17 cellular contexts compared by ENCODE assay signal in genomic region chr7:805261-805660, GRCh38. TPM values are rescaled to one million over a fixed set of nuclear protein-coding genes. Genes with fewer than 3 reads are reported as not detected.
A peak's percentile ranks its signal among the peaks of the same experiment; 100 is the strongest.
DNase-seq lines count a peak whose midpoint lies in the region; ATAC-seq and TF ChIP-seq lines count a peak whose summit lies in the region.
"Had no signal": no experiment of that assay in that cellular context is flagged by ENCODE, and none has a peak within 500 bp of the region (broad histone marks: within the 10 kb centered on the region; RNA-seq: fewer than 3 reads in every experiment).

No MANE protein-coding gene starts in this region.

- DNase-seq in Right ventricle myocardium superior (no peak), cardiac septum (ENCODE audit: low spot score) (no peak), hepatocyte (ENCODE audit: low spot score) (peak; percentile 39), renal cortical epithelial cell (ENCODE audit: low read depth) (peak; percentile 33), ureter (ENCODE audit: low spot score) (no peak), WTC11 (ENCODE audit: low spot score) (no peak)
- no peak for DNase-seq in activated CD8-positive, alpha-beta T cell treated with anti-CD3 and anti-CD28 coated beads for 36 hours
- DNase-seq: activated naive CD4-positive, alpha-beta T cell treated with anti-CD3 and anti-CD28 coated beads, Interleukin-2, amount 10 ng/mL, durations not matched to agents 7 days and 5 days; CD4-positive, alpha-beta T cell; endodermal cell; NCI-H1694; NCI-H446 treated with DMSO at 0.1 percent for 48 hours; PC-3 had no signal

- no peak overlapping the region for H3K27ac Mint-ChIP-seq in activated CD8-positive, alpha-beta T cell treated with anti-CD3 and anti-CD28 coated beads for 36 hours
- no peak overlapping the region for H3K27ac Mint-ChIP-seq in WTC11
- H3K27ac Mint-ChIP-seq: activated naive CD4-positive, alpha-beta T cell treated with anti-CD3 and anti-CD28 coated beads, Interleukin-2, amount 10 ng/mL, durations not matched to agents 7 days and 5 days; CD4-positive, alpha-beta T cell; endodermal cell had no signal

- H3K27ac ChIP-seq in hepatocyte = no peak overlapping the region
- H3K27ac ChIP-seq: VCaP had no signal

- no peaks in the 10 kb centered on the region for H3K9me3 ChIP-seq in hepatocyte (ENCODE audit: low read depth)

- no peaks in the 10 kb centered on the region for H3K27me3 Mint-ChIP-seq in activated CD8-positive, alpha-beta T cell treated with anti-CD3 and anti-CD28 coated beads for 36 hours
- no peaks in the 10 kb centered on the region; the same call in 1 of the 2 replicates for H3K27me3 Mint-ChIP-seq in WTC11 (ENCODE audit: low read depth)
- H3K27me3 Mint-ChIP-seq: CD4-positive, alpha-beta T cell had no signal

- H3K36me3 ChIP-seq in hepatocyte (replicated peaks; ENCODE audit: insufficient read depth, low read depth) = no peaks in the 10 kb centered on the region

- no peaks in the 10 kb centered on the region for H3K4me1 ChIP-seq in hepatocyte (ENCODE audit: insufficient read depth)

- H3K9me2 ChIP-seq in hepatocyte (replicated peaks; ENCODE audit: insufficient read depth) = no peaks in the 10 kb centered on the region

- no peaks in the 10 kb centered on the region for H3K9me3 Mint-ChIP-seq in activated CD8-positive, alpha-beta T cell treated with anti-CD3 and anti-CD28 coated beads for 36 hours
- H3K9me3 Mint-ChIP-seq in WTC11 = peaks cover 24% of the 10 kb centered on the region
- H3K9me3 Mint-ChIP-seq: activated naive CD4-positive, alpha-beta T cell treated with anti-CD3 and anti-CD28 coated beads, Interleukin-2, amount 10 ng/mL, durations not matched to agents 7 days and 5 days; CD4-positive, alpha-beta T cell had no signal

- WGBS in hepatocyte (ENCODE audit: low lambda C conversion rate, missing lambda C conversion rate) = 81% methylated on average over 18 of the region's 18 CpGs

- H3K4me3 Mint-ChIP-seq in activated CD8-positive, alpha-beta T cell treated with anti-CD3 and anti-CD28 coated beads for 36 hours = no peak overlapping the region
- no peak overlapping the region for H3K4me3 Mint-ChIP-seq in WTC11
- H3K4me3 Mint-ChIP-seq: activated naive CD4-positive, alpha-beta T cell treated with anti-CD3 and anti-CD28 coated beads, Interleukin-2, amount 10 ng/mL, durations not matched to agents 7 days and 5 days; CD4-positive, alpha-beta T cell; endodermal cell; nephron had no signal

- ATAC-seq in Right ventricle myocardium superior (ENCODE audit: poor library complexity) = peak; percentile 32
- no peak for ATAC-seq in HG03442 (IDR thresholded peaks at IDR 0.05; ENCODE audit: unreplicated experiment)
- ATAC-seq in activated CD8-positive, alpha-beta T cell treated with anti-CD3 and anti-CD28 coated beads for 36 hours = no peak
- ATAC-seq in WTC11 = no peak
- ATAC-seq: PC-3 had no signal

- no peak overlapping the region for H2AFZ ChIP-seq in hepatocyte

- H4K20me1 ChIP-seq in hepatocyte (ENCODE audit: insufficient read depth, poor library complexity, severe bottlenecking) = no peaks in the 10 kb centered on the region

- no peaks in the 10 kb centered on the region for H3K4me1 Mint-ChIP-seq in activated CD8-positive, alpha-beta T cell treated with anti-CD3 and anti-CD28 coated beads for 36 hours (ENCODE audit: low read depth)
- peaks cover under 1% of the 10 kb centered on the region; the same call in 1 of the 2 replicates for H3K4me1 Mint-ChIP-seq in WTC11
- H3K4me1 Mint-ChIP-seq: activated naive CD4-positive, alpha-beta T cell treated with anti-CD3 and anti-CD28 coated beads, Interleukin-2, amount 10 ng/mL, durations not matched to agents 7 days and 5 days had no signal

- no peaks in the 10 kb centered on the region for H3K79me2 ChIP-seq in hepatocyte

- no peaks in the 10 kb centered on the region for H3K27me3 ChIP-seq in hepatocyte

- peak overlapping the region; percentile 7 for H3K4me2 ChIP-seq in hepatocyte
- H3K4me2 ChIP-seq: smooth muscle cell had no signal

- TF ChIP-seq CTCF in hepatocyte (IDR thresholded peaks at IDR 0.05; ENCODE audit: poor library complexity) = no peak
- TF ChIP-seq CTCF in activated CD8-positive, alpha-beta T cell treated with anti-CD3 and anti-CD28 coated beads for 36 hours (IDR thresholded peaks at IDR 0.05) = no peak
- no peak for TF ChIP-seq CTCF in WTC11 (IDR thresholded peaks at IDR 0.05)

- CTCF ChIA-PET in activated CD8-positive, alpha-beta T cell treated with anti-CD3 and anti-CD28 coated beads for 36 hours (lab: Charles Lee) = no interaction called here
- CTCF ChIA-PET in WTC11 (lab: Charles Lee) = interaction anchor here (0.6 to 1.7 kb wide), 2 partner anchors 19 to 289 kb away, joined by 4 to 6 read pairs; no protein-coding TSS in a partner anchor

- H3K36me3 Mint-ChIP-seq in activated CD8-positive, alpha-beta T cell treated with anti-CD3 and anti-CD28 coated beads for 36 hours (ENCODE audit: low read depth) = no peaks in the 10 kb centered on the region
- H3K36me3 Mint-ChIP-seq in WTC11 = peaks cover 16% of the 10 kb centered on the region

- intact Hi-C loops in Right ventricle myocardium superior (cut with DNase I) = no loop called here
- intact Hi-C loops in cardiac septum (cut with DNase I) = no loop called here
- intact Hi-C loops in activated CD8-positive, alpha-beta T cell treated with anti-CD3 and anti-CD28 coated beads for 36 hours (cut with micrococcal nuclease) = no loop called here

- H3K4me3 ChIP-seq in hepatocyte = no peak overlapping the region
- H3K4me3 ChIP-seq: smooth muscle cell had no signal

- POLR2A ChIA-PET in activated CD8-positive, alpha-beta T cell treated with anti-CD3 and anti-CD28 coated beads for 36 hours (lab: Charles Lee) = no interaction called here
- POLR2A ChIA-PET in WTC11 (lab: Charles Lee) = no interaction called here

TF ChIP-seq in WTC11, 78 proteins besides CTCF, POLR2A, EP300 and RAD21:
- TF ChIP-seq ELF4 (CRISPR knock-in tag; IDR thresholded peaks at IDR 0.05; ENCODE audit: low read depth) = no peak
- TF ChIP-seq STAT6 (CRISPR knock-in tag; conservative IDR thresholded peaks at IDR 0.05; ENCODE audit: low read depth) = no peak
- no peak for TF ChIP-seq EMX1 (CRISPR knock-in tag; IDR thresholded peaks at IDR 0.05)
- TF ChIP-seq TP53 (CRISPR knock-in tag; IDR thresholded peaks at IDR 0.05) = no peak
- no peak for TF ChIP-seq ZNF138 (CRISPR knock-in tag; conservative IDR thresholded peaks at IDR 0.05)

RNA-seq across cellular contexts. Expression of gene SUN1, which starts 27.0 kb away (rescaled TPM):
- 177 TPM for total RNA-seq in Right ventricle myocardium superior
- total RNA-seq in cardiac septum = 153 TPM
- 101 and 109 TPM in 2 replicates for total RNA-seq in hepatocyte
- 72.3 and 75.0 TPM in 2 replicates for polyA plus RNA-seq in hepatocyte
- total RNA-seq in renal cortical epithelial cell = 164 and 234 TPM in 2 replicates
- 137 TPM for total RNA-seq in ureter
- total RNA-seq in activated CD8-positive, alpha-beta T cell treated with anti-CD3 and anti-CD28 coated beads for 36 hours = 10 to 100 TPM; 71.3 to 71.6 TPM
- total RNA-seq in WTC11 (2021) = 149 to 158 TPM (median 156 TPM) in 3 replicates

Comparison
In these comparisons a context has a peak if more than half of its experiments do, and no peak if none do; other contexts are left out.
1. DNase-seq: peak in hepatocyte (single experiment) and renal cortical epithelial cell (single experiment); none in Right ventricle myocardium superior (single experiment), cardiac septum (single experiment), ureter (single experiment), activated CD8-positive, alpha-beta T cell treated with anti-CD3 and anti-CD28 coated beads for 36 hours (single experiment) and WTC11 (single experiment).